17 cellular contexts compared by ENCODE assay signal in genomic region chr11:134242376-134242775, GRCh38. TPM values are rescaled to one million over a fixed set of nuclear protein-coding genes. Genes with fewer than 3 reads are reported as not detected.
DNase-seq lines count a peak whose midpoint lies in the region; TF ChIP-seq lines count a peak whose summit lies in the region.
"Had no signal": no experiment of that assay in that cellular context is flagged by ENCODE, and none has a peak within 500 bp of the region (broad histone marks: within the 10 kb centered on the region; RNA-seq: fewer than 3 reads in every experiment).

No MANE protein-coding gene starts in this region.

- no peak overlapping the region for H3K27ac Mint-ChIP-seq in endothelial cell (ENCODE audit: unreplicated experiment)
- H3K27ac Mint-ChIP-seq: CD8-positive, alpha-beta T cell; HFFc6 had no signal

- peaks cover 55% of the 10 kb centered on the region for H3K36me3 Mint-ChIP-seq in endothelial cell (ENCODE audit: low read depth, unreplicated experiment)

- H3K9me3 ChIP-seq in HEK293 (ENCODE audit: control insufficient read depth, insufficient read depth, low read depth, low read length): no peaks in the 10 kb centered on the region

- H3K4me3 Mint-ChIP-seq in endothelial cell (ENCODE audit: unreplicated experiment): peak overlapping the region; percentile 63
- H3K4me3 Mint-ChIP-seq: CD8-positive, alpha-beta T cell; HFFc6 had no signal

- H3K27ac ChIP-seq in HEK293 (ENCODE audit: extremely low read depth, low read depth, low read length): no peak overlapping the region
- H3K27ac ChIP-seq: HL-60 had no signal

- no peaks in the 10 kb centered on the region for H3K9me3 Mint-ChIP-seq in endothelial cell (ENCODE audit: unreplicated experiment)
- H3K9me3 Mint-ChIP-seq: CD8-positive, alpha-beta T cell; HFFc6 had no signal

- TF ChIP-seq CTCF in HEK293 (tag by site-specific recombination; IDR thresholded peaks at IDR 0.05) (no peak), endothelial cell (IDR thresholded peaks at IDR 0.05; ENCODE audit: unreplicated experiment) (no peak)

- POLR2A ChIA-PET in HEK293 (lab: Yijun Ruan, JAX): interaction anchor here (1.3 kb wide), 1 partner anchor 19 kb away, joined by 5 read pairs; the partner anchor contains the start of gene NCAPD3

- CTCF ChIA-PET in HEK293 (lab: Yijun Ruan, JAX): no interaction called here

- H3K4me3 ChIP-seq in HEK293 (ENCODE audit: low read depth, low read length): no peak overlapping the region
- H3K4me3 ChIP-seq: K562 had no signal

- no peaks in the 10 kb centered on the region for H3K4me1 ChIP-seq in HEK293 (ENCODE audit: control insufficient read depth, insufficient read depth, low read length)

- peak; percentile 44 to 61 for DNase-seq in AML-193 (lab: John Stamatoyannopoulos, UW)
- DNase-seq in endothelial cell (ENCODE audit: low spot score): no peak
- no peak for DNase-seq in NCI-H2107 treated with DMSO at 0.1 percent for 48 hours (lab: John Stamatoyannopoulos, UW; ENCODE audit: unreplicated experiment)
- DNase-seq in NOMO-1 treated with DMSO at 0.1 percent for 48 hours (lab: John Stamatoyannopoulos, UW; ENCODE audit: unreplicated experiment): no peak
- no peak for DNase-seq in NCI-H2029 (lab: John Stamatoyannopoulos, UW)
- DNase-seq: CD8-positive, alpha-beta T cell; DMS79 treated with DMSO at 0.1 percent for 48 hours; HFFc6; NCI-H1092; NCI-H1694 treated with DMSO at 0.1 percent for 48 hours; NCI-H2171; NCI-H82; SHP77 treated with DMSO at 0.1 percent for 48 hours had no signal

- peaks cover 0 to 90% of the 10 kb centered on the region in 2 experiments; a peak in 1 of 3 replicates for H3K36me3 ChIP-seq in HEK293 (ENCODE audit: control insufficient read depth in 2 of 2, insufficient read depth in 1 of 2, low read length in 2 of 2)

- peaks cover 4% of the 10 kb centered on the region for H3K27me3 Mint-ChIP-seq in endothelial cell (ENCODE audit: unreplicated experiment)

- H3K4me1 Mint-ChIP-seq in endothelial cell (ENCODE audit: unreplicated experiment): peaks cover 2% of the 10 kb centered on the region

TF ChIP-seq in HEK293, 187 proteins besides CTCF, POLR2A, EP300 and RAD21:
- TF ChIP-seq ZNF664 (tag by site-specific recombination; IDR thresholded peaks at IDR 0.05) (no peak), ZBTB17 (tag by site-specific recombination; IDR thresholded peaks at IDR 0.05) (peak; percentile 78)

RNA-seq across cellular contexts. Expression of gene THYN1, which starts 10.8 kb away (rescaled TPM):
- total RNA-seq in endothelial cell (ENCODE audit: unreplicated experiment): 42.5 TPM

RNA-seq across cellular contexts. Expression of gene ACAD8, which starts 11.0 kb away (rescaled TPM):
- total RNA-seq in endothelial cell (ENCODE audit: unreplicated experiment): 33.5 TPM

RNA-seq across cellular contexts. Expression of gene VPS26B, which starts 17.9 kb away (rescaled TPM):
- total RNA-seq in endothelial cell (ENCODE audit: unreplicated experiment): 132 TPM

RNA-seq across cellular contexts. Expression of gene NCAPD3, which starts 18.6 kb away (rescaled TPM):
- total RNA-seq in endothelial cell (ENCODE audit: unreplicated experiment): 25.4 TPM

RNA-seq across cellular contexts. Expression of gene GLB1L3, which starts 33.8 kb away (rescaled TPM):
- 16.5 TPM for total RNA-seq in endothelial cell (ENCODE audit: unreplicated experiment)
- total RNA-seq: HFFc6, M059J had no signal

Comparison
In these comparisons a context has a peak if more than half of its experiments do, and no peak if none do; other contexts are left out.
1. DNase-seq: peak in AML-193 (2 of 2); none in endothelial cell (single experiment), NCI-H2107 treated with DMSO at 0.1 percent for 48 hours (single experiment), NOMO-1 treated with DMSO at 0.1 percent for 48 hours (single experiment) and NCI-H2029 (single experiment).